8 cellular contexts compared by ENCODE assay signal in genomic region chr12:49827351-49828099, GRCh38. TPM values are rescaled to one million over a fixed set of nuclear protein-coding genes. Genes with fewer than 3 reads are reported as not detected.
A peak's percentile ranks its signal among the peaks of the same experiment; 100 is the strongest.
DNase-seq lines count a peak whose midpoint lies in the region; ATAC-seq and TF ChIP-seq lines count a peak whose summit lies in the region.

No MANE protein-coding gene starts in this region.

- 1 to 2% methylated on average over 10 to 21 of the region's 38 CpGs for WGBS in thyroid gland, 2 donors

- intact Hi-C loops in activated T-helper 2 cell treated with anti-CD3 and anti-CD28 coated beads, Interferon-gamma antibody, Interleukin-2, Interleukin-4, amounts not matched to agents 10 μg/mL and 5 μg/mL and 100 μg/mL, durations not matched to agents 14 hours and 24 hours and 36 hours (cut with micrococcal nuclease): loop anchor here (1.0 to 5.0 kb wide), 2 partner anchors 16 to 120 kb away; partner anchors contain the start of genes BCDIN3D and FMNL3
- intact Hi-C loops in naive thymus-derived CD4-positive, alpha-beta T cell (cut with micrococcal nuclease): loop anchor here (1.0 to 10.0 kb wide), 12 partner anchors 12 to 1995 kb away; partner anchors contain the start of genes BCDIN3D (in 2 of the 2), PRPF40B (in 2 of the 2), RACGAP1 (in 2 of the 2) and TMBIM6 (in 2 of the 2)
- intact Hi-C loops in thyroid gland (cut with DNase I): loop anchor here (5.0 to 10.0 kb wide), 2 partner anchors 50 to 183 kb away; no protein-coding TSS in a partner anchor

- no peaks in the 10 kb centered on the region for H3K9me3 Mint-ChIP-seq in activated T-helper 2 cell treated with anti-CD3 and anti-CD28 coated beads, Interferon-gamma antibody, Interleukin-2, Interleukin-4, amounts not matched to agents 10 μg/mL and 5 μg/mL and 100 μg/mL, durations not matched to agents 14 hours and 24 hours and 36 hours
- H3K9me3 Mint-ChIP-seq in naive thymus-derived CD4-positive, alpha-beta T cell: peaks cover 0 to 3% (median 0%) of the 10 kb centered on the region in 11 donors

- H3K9me3 ChIP-seq in naive thymus-derived CD4-positive, alpha-beta T cell (ENCODE audit: control insufficient read depth in 2 of 3, low read length in 3 of 3): no peaks in the 10 kb centered on the region
- H3K9me3 ChIP-seq in thyroid gland: no peaks in the 10 kb centered on the region

- no peak for TF ChIP-seq POLR2A in thyroid gland (IDR thresholded peaks at IDR 0.05)

- TF ChIP-seq CTCF in thyroid gland (IDR thresholded peaks at IDR 0.05): no peak

- H3K4me3 Mint-ChIP-seq in activated T-helper 2 cell treated with anti-CD3 and anti-CD28 coated beads, Interferon-gamma antibody, Interleukin-2, Interleukin-4, amounts not matched to agents 10 μg/mL and 5 μg/mL and 100 μg/mL, durations not matched to agents 14 hours and 24 hours and 36 hours (ENCODE audit: low read depth): peak overlapping the region; percentile 61
- peak overlapping the region; percentile 73 to 99 (median 93) for H3K4me3 Mint-ChIP-seq in naive thymus-derived CD4-positive, alpha-beta T cell

- H3K4me1 ChIP-seq in naive thymus-derived CD4-positive, alpha-beta T cell (ENCODE audit: control insufficient read depth in 2 of 2, insufficient read depth in 2 of 2, low read length in 2 of 2): peaks cover 8 to 16% of the 10 kb centered on the region in 2 donors
- peaks cover 13 to 35% of the 10 kb centered on the region in 2 donors for H3K4me1 ChIP-seq in thyroid gland

- POLR2A ChIA-PET in HEK293T (lab: Yijun Ruan, JAX): interaction anchor here (0.6 to 2.3 kb wide), 18 partner anchors 7 to 237 kb away, joined by 3 to 18 read pairs (median 4); partner anchors contain the start of genes BCDIN3D and TMBIM6
- POLR2A ChIA-PET in naive thymus-derived CD4-positive, alpha-beta T cell (lab: Charles Lee): interaction anchor here (0.6 to 4.1 kb wide), 13 partner anchors 9 to 696 kb away, joined by 3 to 43 read pairs (median 4); partner anchors contain the start of genes BCDIN3D, COX14, TMBIM6 and TUBA1B

- CTCF ChIA-PET in HEK293T (lab: Yijun Ruan, JAX): interaction anchor here (0.6 to 1.9 kb wide), 3 partner anchors 13 to 86 kb away, joined by 3 to 5 read pairs (median 4); partner anchors contain the start of gene TMBIM6
- CTCF ChIA-PET in naive thymus-derived CD4-positive, alpha-beta T cell (lab: Charles Lee): interaction anchor here (0.7 to 2.5 kb wide), 3 partner anchors 11 to 86 kb away, joined by 3 to 10 read pairs (median 3); partner anchors contain the start of gene TMBIM6

- H3K36me3 ChIP-seq in naive thymus-derived CD4-positive, alpha-beta T cell (ENCODE audit: control insufficient read depth in 2 of 3, insufficient read depth in 3 of 3, low read length in 3 of 3): no peaks in the 10 kb centered on the region
- H3K36me3 ChIP-seq in thyroid gland: no peaks in the 10 kb centered on the region

- H3K4me1 Mint-ChIP-seq in activated T-helper 2 cell treated with anti-CD3 and anti-CD28 coated beads, Interferon-gamma antibody, Interleukin-2, Interleukin-4, amounts not matched to agents 10 μg/mL and 5 μg/mL and 100 μg/mL, durations not matched to agents 14 hours and 24 hours and 36 hours (ENCODE audit: low read depth): peaks cover 11% of the 10 kb centered on the region
- H3K4me1 Mint-ChIP-seq in naive thymus-derived CD4-positive, alpha-beta T cell: peaks cover 7 to 47% (median 34%) of the 10 kb centered on the region in 7 donors

- H3K36me3 Mint-ChIP-seq in activated T-helper 2 cell treated with anti-CD3 and anti-CD28 coated beads, Interferon-gamma antibody, Interleukin-2, Interleukin-4, amounts not matched to agents 10 μg/mL and 5 μg/mL and 100 μg/mL, durations not matched to agents 14 hours and 24 hours and 36 hours (ENCODE audit: low read depth): no peaks in the 10 kb centered on the region
- peaks cover 0 to 4% (median 2%) of the 10 kb centered on the region in 5 donors for H3K36me3 Mint-ChIP-seq in naive thymus-derived CD4-positive, alpha-beta T cell

- DNase-seq in DMS153 treated with DMSO at 0.1 percent for 48 hours (lab: John Stamatoyannopoulos, UW; ENCODE audit: unreplicated experiment) (peak; percentile 1), HEK293T (ENCODE audit: extremely low spot score) (peak; percentile 79), NCI-H82 treated with DMSO at 0.1 percent for 48 hours (lab: John Stamatoyannopoulos, UW; ENCODE audit: unreplicated experiment) (peak; percentile 35), fibroblast of peridontal ligament (ENCODE audit: extremely low read depth) (peak; percentile 62), thyroid gland (peak; percentile 65 to 66), T1000 (lab: John Stamatoyannopoulos, UW) (no peak)
- DNase-seq in activated T-helper 2 cell treated with anti-CD3 and anti-CD28 coated beads, Interferon-gamma antibody, Interleukin-2, Interleukin-4, amounts not matched to agents 10 μg/mL and 5 μg/mL and 100 μg/mL, durations not matched to agents 14 hours and 24 hours and 36 hours (ENCODE audit: low spot score): no peak
- peak; percentile 29 to 57 (median 33) for DNase-seq in naive thymus-derived CD4-positive, alpha-beta T cell

- H3K27me3 ChIP-seq in naive thymus-derived CD4-positive, alpha-beta T cell (ENCODE audit: control insufficient read depth in 2 of 2, insufficient read depth in 2 of 2, low read length in 2 of 2): no peaks in the 10 kb centered on the region
- H3K27me3 ChIP-seq in thyroid gland: no peaks in the 10 kb centered on the region

- no peak overlapping the region for H3K27ac Mint-ChIP-seq in activated T-helper 2 cell treated with anti-CD3 and anti-CD28 coated beads, Interferon-gamma antibody, Interleukin-2, Interleukin-4, amounts not matched to agents 10 μg/mL and 5 μg/mL and 100 μg/mL, durations not matched to agents 14 hours and 24 hours and 36 hours
- H3K27ac Mint-ChIP-seq in naive thymus-derived CD4-positive, alpha-beta T cell: peak overlapping the region in 7 of 9 donors; percentile 29 to 96 (median 77)

- ATAC-seq in naive thymus-derived CD4-positive, alpha-beta T cell: no peak

- H3K27ac ChIP-seq in naive thymus-derived CD4-positive, alpha-beta T cell (ENCODE audit: low read depth, low read length): peak overlapping the region; percentile 79
- H3K27ac ChIP-seq in thyroid gland: peak overlapping the region; percentile 64 to 85 (median 75)

- H3K27me3 Mint-ChIP-seq in activated T-helper 2 cell treated with anti-CD3 and anti-CD28 coated beads, Interferon-gamma antibody, Interleukin-2, Interleukin-4, amounts not matched to agents 10 μg/mL and 5 μg/mL and 100 μg/mL, durations not matched to agents 14 hours and 24 hours and 36 hours (ENCODE audit: low read depth): peaks cover 12% of the 10 kb centered on the region
- H3K27me3 Mint-ChIP-seq in naive thymus-derived CD4-positive, alpha-beta T cell: peaks cover 0 to 13% (median 0%) of the 10 kb centered on the region in 5 donors

- H3K4me3 ChIP-seq in naive thymus-derived CD4-positive, alpha-beta T cell (ENCODE audit: low read length): peak overlapping the region; percentile 56
- peak overlapping the region; percentile 67 to 93 (median 87) for H3K4me3 ChIP-seq in thyroid gland (replicated peaks in 1 of 3)

TF ChIP-seq in HEK293T, 16 proteins besides CTCF, POLR2A, EP300 and RAD21:
- no peak for TF ChIP-seq TARDBP (IDR thresholded peaks at IDR 0.05)
- no peak for TF ChIP-seq L3MBTL2 (conservative IDR thresholded peaks at IDR 0.05)
- TF ChIP-seq ZNF384 (IDR thresholded peaks at IDR 0.05): no peak
- no peak for TF ChIP-seq BHLHE40 (IDR thresholded peaks at IDR 0.05; ENCODE audit: borderline replicate concordance)
- no peak for TF ChIP-seq HDGF (IDR thresholded peaks at IDR 0.05; ENCODE audit: borderline replicate concordance)
- no peak for TF ChIP-seq LEF1 (IDR thresholded peaks at IDR 0.05; ENCODE audit: borderline replicate concordance)
- TF ChIP-seq FOXK2 (IDR thresholded peaks at IDR 0.05): no peak
- no peak for TF ChIP-seq ELF4 (IDR thresholded peaks at IDR 0.05)
- TF ChIP-seq SP1 (IDR thresholded peaks at IDR 0.05): no peak
- no peak for TF ChIP-seq FOXA1 (IDR thresholded peaks at IDR 0.05)
- TF ChIP-seq ARNT (IDR thresholded peaks at IDR 0.05): no peak
- TF ChIP-seq FOXM1 (IDR thresholded peaks at IDR 0.05; ENCODE audit: borderline replicate concordance): no peak
- no peak for TF ChIP-seq SUZ12 (IDR thresholded peaks at IDR 0.05)
- TF ChIP-seq NFRKB (IDR thresholded peaks at IDR 0.05): no peak
- TF ChIP-seq PKNOX1 (IDR thresholded peaks at IDR 0.05): no peak
- no peak for TF ChIP-seq CTBP1 (IDR thresholded peaks at IDR 0.05; ENCODE audit: borderline replicate concordance)
TF ChIP-seq in HEK293T: peak in this region for 0.

RNA-seq across cellular contexts. Expression of gene NCKAP5L, which starts 0.7 kb away (rescaled TPM):
- 5.3 and 5.7 TPM in 2 replicates for total RNA-seq in activated T-helper 2 cell treated with anti-CD3 and anti-CD28 coated beads, Interferon-gamma antibody, Interleukin-2, Interleukin-4, amounts not matched to agents 10 μg/mL and 5 μg/mL and 100 μg/mL, durations not matched to agents 14 hours and 24 hours and 36 hours
- total RNA-seq in naive thymus-derived CD4-positive, alpha-beta T cell: 10 to 100 TPM in 4 of 5 experiments, 1 to 10 TPM in 1; 4.3 to 27.5 (median 12.0) TPM
- 1 to 10 TPM; 1.8 to 5.4 TPM for polyA plus RNA-seq in naive thymus-derived CD4-positive, alpha-beta T cell
- total RNA-seq in thyroid gland: 10 to 100 TPM; 14.1 to 33.7 (median 16.3) TPM

RNA-seq across cellular contexts. Expression of gene BCDIN3D, which starts 15.4 kb away (rescaled TPM):
- 3.8 and 4.2 TPM in 2 replicates for total RNA-seq in activated T-helper 2 cell treated with anti-CD3 and anti-CD28 coated beads, Interferon-gamma antibody, Interleukin-2, Interleukin-4, amounts not matched to agents 10 μg/mL and 5 μg/mL and 100 μg/mL, durations not matched to agents 14 hours and 24 hours and 36 hours
- total RNA-seq in naive thymus-derived CD4-positive, alpha-beta T cell: 10 to 100 TPM in 2 of 5 experiments, 1 to 10 TPM in 3; 3.7 to 17.4 (median 6.8) TPM
- 1 to 10 TPM; 4.8 to 7.4 TPM for polyA plus RNA-seq in naive thymus-derived CD4-positive, alpha-beta T cell
- 1 to 10 TPM; 3.9 to 6.1 (median 4.1) TPM for total RNA-seq in thyroid gland

Comparison
In these comparisons a context has a peak if more than half of its experiments do, and no peak if none do; other contexts are left out.
1. DNase-seq: peak in DMS153 treated with DMSO at 0.1 percent for 48 hours (single experiment), HEK293T (single experiment), NCI-H82 treated with DMSO at 0.1 percent for 48 hours (single experiment), fibroblast of peridontal ligament (single experiment), naive thymus-derived CD4-positive, alpha-beta T cell (9 of 9) and thyroid gland (2 of 2); none in activated T-helper 2 cell treated with anti-CD3 and anti-CD28 coated beads, Interferon-gamma antibody, Interleukin-2, Interleukin-4, amounts not matched to agents 10 μg/mL and 5 μg/mL and 100 μg/mL, durations not matched to agents 14 hours and 24 hours and 36 hours (single experiment) and T1000 (single experiment).